11 cellular contexts compared by ENCODE assay signal in the genomic region with DNA sequence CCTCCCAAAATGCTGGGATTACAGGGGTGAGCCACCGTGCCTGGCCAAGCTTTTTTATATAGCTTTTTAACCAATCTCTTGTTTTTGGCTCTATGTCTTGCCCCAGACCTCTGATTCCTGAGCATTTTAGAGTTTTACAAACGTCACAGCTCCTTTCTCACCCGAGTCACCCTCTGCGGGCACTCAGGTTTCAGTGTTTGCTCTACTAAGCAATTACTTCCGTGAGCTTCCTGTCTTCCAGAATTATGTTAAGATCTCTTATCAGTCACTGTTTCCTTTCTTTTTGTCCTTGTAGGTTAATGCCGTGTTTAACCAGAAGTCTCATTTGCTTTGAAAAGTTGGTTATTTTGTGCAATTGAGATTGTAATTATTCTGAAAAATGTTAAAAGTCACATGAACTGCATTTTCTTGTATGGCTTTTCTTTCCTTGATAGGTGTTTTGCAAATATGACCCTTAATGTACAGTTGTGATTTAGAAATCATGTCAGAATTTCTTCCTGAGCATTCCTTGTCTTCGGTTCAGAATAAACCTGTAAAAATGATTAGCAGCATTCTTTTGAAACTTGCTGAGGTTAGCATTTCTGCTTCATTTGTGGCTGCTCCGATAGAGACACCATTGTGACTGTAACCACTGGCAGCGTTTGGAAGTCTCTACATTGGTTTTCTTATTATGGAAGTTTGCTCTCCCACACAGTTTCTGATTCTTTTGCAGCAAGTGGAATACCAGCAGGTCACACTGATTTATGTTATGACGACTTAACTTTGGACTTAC. TPM values are rescaled to one million over a fixed set of nuclear protein-coding genes. Genes with fewer than 3 reads are reported as not detected.
DNase-seq lines count a peak whose midpoint lies in the region; ATAC-seq and TF ChIP-seq lines count a peak whose summit lies in the region.
"Had no signal": no experiment of that assay in that cellular context is flagged by ENCODE, and none has a peak within 500 bp of the region (broad histone marks: within the 10 kb centered on the region; RNA-seq: fewer than 3 reads in every experiment).

No MANE protein-coding gene starts in this region.

- intact Hi-C loops in activated CD4-positive, alpha-beta T cell treated with anti-CD3 and anti-CD28 coated beads for 36 hours (cut with DNase I, micrococcal nuclease), result loop anchor here (1.0 to 2.0 kb wide), 4 partner anchors 35 to 227 kb away; a partner anchor contains a TSS
- intact Hi-C loops in colonic mucosa (cut with DNase I), result no loop called here

- H4K20me1 ChIP-seq in Karpas-422 (ENCODE audit: insufficient read depth, low read depth, low read length) (no peaks in the 10 kb centered on the region), osteoblast (ENCODE audit: insufficient read depth, low read length) (no peaks in the 10 kb centered on the region)

- no peak for TF ChIP-seq CTCF in osteoblast (IDR thresholded peaks at IDR 0.05; ENCODE audit: extremely low read depth, low read depth, low read length)
- TF ChIP-seq CTCF in colonic mucosa (IDR thresholded peaks at IDR 0.05), result no peak

- CTCF ChIA-PET in activated CD4-positive, alpha-beta T cell treated with anti-CD3 and anti-CD28 coated beads for 36 hours (lab: Charles Lee), result interaction anchor here (0.6 to 1.2 kb wide), 8 partner anchors 16 to 1128 kb away, joined by 3 to 5 read pairs (median 3); no protein-coding TSS in a partner anchor

- H3K27ac ChIP-seq in Karpas-422 (ENCODE audit: low read length) (no peak overlapping the region), osteoblast (ENCODE audit: low read depth, low read length) (no peak overlapping the region), colonic mucosa (no peak overlapping the region)

- no peaks in the 10 kb centered on the region for H3K27me3 Mint-ChIP-seq in activated CD4-positive, alpha-beta T cell treated with anti-CD3 and anti-CD28 coated beads for 36 hours
- peaks cover 2% of the 10 kb centered on the region for H3K27me3 Mint-ChIP-seq in activated naive CD8-positive, alpha-beta T cell

- H3K4me3 ChIP-seq in Karpas-422 (ENCODE audit: low read length) (no peak overlapping the region), osteoblast (ENCODE audit: insufficient read depth, low read length) (peak overlapping the region; percentile 23), colonic mucosa (no peak overlapping the region)
- H3K4me3 ChIP-seq: spleen had no signal

- no peaks in the 10 kb centered on the region for H3K9me2 ChIP-seq in Karpas-422 (replicated peaks; ENCODE audit: insufficient read depth, low read length)

- H3K4me2 ChIP-seq in Karpas-422 (ENCODE audit: low read depth, low read length, poor library complexity, severe bottlenecking), result peak overlapping the region; percentile 27
- peak overlapping the region; percentile 23 for H3K4me2 ChIP-seq in osteoblast (ENCODE audit: insufficient read depth, low read length)

- no peaks in the 10 kb centered on the region for H3K9me3 ChIP-seq in Karpas-422 (ENCODE audit: low read length)
- no peaks in the 10 kb centered on the region for H3K9me3 ChIP-seq in osteoblast (ENCODE audit: low read depth, low read length)
- H3K9me3 ChIP-seq in colonic mucosa, result no peaks in the 10 kb centered on the region

- H2AFZ ChIP-seq in Karpas-422 (ENCODE audit: low read length), result peak overlapping the region; percentile 57; the same call in 1 of the 2 replicates
- peak overlapping the region; percentile 36 for H2AFZ ChIP-seq in osteoblast (ENCODE audit: low read length)

- H3K4me1 Mint-ChIP-seq in activated CD4-positive, alpha-beta T cell treated with anti-CD3 and anti-CD28 coated beads for 36 hours, result peaks cover 36% of the 10 kb centered on the region
- peaks cover 7% of the 10 kb centered on the region for H3K4me1 Mint-ChIP-seq in activated naive CD8-positive, alpha-beta T cell (ENCODE audit: low read depth)

- no peaks in the 10 kb centered on the region for H3K27me3 ChIP-seq in Karpas-422 (ENCODE audit: low read length)
- no peaks in the 10 kb centered on the region for H3K27me3 ChIP-seq in osteoblast (ENCODE audit: insufficient read depth, low read length)
- no peaks in the 10 kb centered on the region for H3K27me3 ChIP-seq in colonic mucosa

- H3K4me3 Mint-ChIP-seq in activated CD4-positive, alpha-beta T cell treated with anti-CD3 and anti-CD28 coated beads for 36 hours, result peak overlapping the region; percentile 15
- H3K4me3 Mint-ChIP-seq in activated naive CD8-positive, alpha-beta T cell, result peak overlapping the region; percentile 39

- peak overlapping the region; percentile 81 for H3K27ac Mint-ChIP-seq in activated CD4-positive, alpha-beta T cell treated with anti-CD3 and anti-CD28 coated beads for 36 hours
- H3K27ac Mint-ChIP-seq in activated naive CD8-positive, alpha-beta T cell, result no peak overlapping the region

- DNase-seq in activated CD4-positive, alpha-beta T cell treated with anti-CD3 and anti-CD28 coated beads for 36 hours, result peak; percentile 72
- DNase-seq in activated CD4-positive, alpha-beta T cell treated with anti-CD3 and anti-CD28 coated beads for 4 hours, result no peak
- DNase-seq in Karpas-422, result no peak
- no peak for DNase-seq in osteoblast (ENCODE audit: insufficient read length, low spot score, missing footprints)
- DNase-seq in colonic mucosa, result no peak
- DNase-seq: ACHN, spleen had no signal

- H3K36me3 ChIP-seq in Karpas-422 (ENCODE audit: insufficient read depth, low read length) (no peaks in the 10 kb centered on the region), osteoblast (ENCODE audit: insufficient read depth, low read length) (no peaks in the 10 kb centered on the region), colonic mucosa (no peaks in the 10 kb centered on the region)
- H3K36me3 ChIP-seq: spleen had no signal

- ATAC-seq in activated CD4-positive, alpha-beta T cell treated with anti-CD3 and anti-CD28 coated beads for 36 hours, result peak; percentile 80
- ATAC-seq in GM18907 (IDR thresholded peaks at IDR 0.05; ENCODE audit: unreplicated experiment), result no peak
- no peak for ATAC-seq in GM19397 (IDR thresholded peaks at IDR 0.05; ENCODE audit: unreplicated experiment)
- ATAC-seq: Right ventricle myocardium inferior had no signal

- H3K79me2 ChIP-seq in Karpas-422 (ENCODE audit: low read length) (no peaks in the 10 kb centered on the region), osteoblast (ENCODE audit: insufficient read depth, low read length) (no peaks in the 10 kb centered on the region)

- POLR2A ChIA-PET in activated CD4-positive, alpha-beta T cell treated with anti-CD3 and anti-CD28 coated beads for 36 hours (lab: Charles Lee), result interaction anchor here (0.6 to 1.0 kb wide), 5 partner anchors 16 to 260 kb away, joined by 3 to 12 read pairs (median 3); a partner anchor contains a TSS

- H3K9ac ChIP-seq in Karpas-422 (ENCODE audit: low read length), result no peak overlapping the region
- H3K9ac ChIP-seq in colonic mucosa (ENCODE audit: low read depth in 2 of 2, low read length in 2 of 2), result no peak overlapping the region

- no peaks in the 10 kb centered on the region for H3K9me3 Mint-ChIP-seq in activated CD4-positive, alpha-beta T cell treated with anti-CD3 and anti-CD28 coated beads for 36 hours (ENCODE audit: low read depth)
- H3K9me3 Mint-ChIP-seq in activated naive CD8-positive, alpha-beta T cell (ENCODE audit: low read depth), result no peaks in the 10 kb centered on the region

- H3K4me1 ChIP-seq in Karpas-422 (ENCODE audit: low read length) (peaks cover 5% of the 10 kb centered on the region; the same call in 1 of the 2 replicates), osteoblast (ENCODE audit: insufficient read depth, low read length) (peaks cover 6% of the 10 kb centered on the region), colonic mucosa (no peaks in the 10 kb centered on the region)

- H3K36me3 Mint-ChIP-seq in activated CD4-positive, alpha-beta T cell treated with anti-CD3 and anti-CD28 coated beads for 36 hours (ENCODE audit: low read depth), result no peaks in the 10 kb centered on the region
- H3K36me3 Mint-ChIP-seq in activated naive CD8-positive, alpha-beta T cell, result peaks cover 3% of the 10 kb centered on the region

RNA-seq across cellular contexts. Expression of a gene that starts 4.5 kb away (rescaled TPM):
- total RNA-seq in activated CD4-positive, alpha-beta T cell treated with anti-CD3 and anti-CD28 coated beads for 36 hours, result under 1 TPM; 0.30 to 0.80 TPM
- not detected in 2 replicates for total RNA-seq in Karpas-422 (2014; rRNA removed; shearing (Covaris generic); ENCODE audit: low replicate concordance)
- total RNA-seq in osteoblast, result 0.29 and 2.9 TPM in 2 replicates
- total RNA-seq in colonic mucosa, result 10 to 100 TPM; 14.7 to 19.0 TPM
- total RNA-seq: Right ventricle myocardium inferior had no signal

RNA-seq across cellular contexts. Expression of a gene that starts 35.6 kb away (rescaled TPM):
- total RNA-seq in activated CD4-positive, alpha-beta T cell treated with anti-CD3 and anti-CD28 coated beads for 36 hours, result 10 to 100 TPM; 46.6 to 54.1 TPM
- 37.6 and 42.0 TPM in 2 replicates for total RNA-seq in Karpas-422 (2014; rRNA removed; shearing (Covaris generic); ENCODE audit: low replicate concordance)
- total RNA-seq in osteoblast (34.5 and 34.7 TPM in 2 replicates), colonic mucosa (10 to 100 TPM; 26.8 to 35.3 TPM)
